In genomic region chr16:53131050-53131362, GRCh38 we compare ENCODE assay signal across 8 cellular contexts.
A peak's percentile ranks its signal among the peaks of the same experiment; 100 is the strongest.
DNase-seq lines count a peak whose midpoint lies in the region; ATAC-seq, FAIRE-seq and TF ChIP-seq lines count a peak whose summit lies in the region.

No MANE protein-coding gene starts in this region.

- no peaks in the 10 kb centered on the region for H3K27me3 Mint-ChIP-seq in naive thymus-derived CD8-positive, alpha-beta T cell

- peak overlapping the region in 6 of 10 donors; percentile 16 to 92 (median 83) for H3K4me3 Mint-ChIP-seq in naive thymus-derived CD8-positive, alpha-beta T cell

- peak overlapping the region; percentile 95 to 98 for H3K27ac ChIP-seq in breast epithelium

- H3K27me3 ChIP-seq in breast epithelium = no peaks in the 10 kb centered on the region

- H3K4me3 ChIP-seq in breast epithelium = peak overlapping the region; percentile 84 to 90 (median 85)

- POLR2A ChIA-PET in naive thymus-derived CD8-positive, alpha-beta T cell (lab: Charles Lee) = no interaction called here

- H3K4me1 Mint-ChIP-seq in naive thymus-derived CD8-positive, alpha-beta T cell = peaks cover 3 to 32% (median 14%) of the 10 kb centered on the region in 4 donors

- no peak for DNase-seq in breast epithelium (ENCODE audit: low spot score in 2 of 2)
- DNase-seq in naive thymus-derived CD8-positive, alpha-beta T cell = peak in 1 of 10 donors; percentile 3
- DNase-seq in urothelium cell line (ENCODE audit: low spot score) = no peak
- no peak for DNase-seq in NCI-H446 treated with DMSO at 0.1 percent for 48 hours (lab: John Stamatoyannopoulos, UW)
- DNase-seq in KBM-7 = no peak

- H3K9me3 Mint-ChIP-seq in naive thymus-derived CD8-positive, alpha-beta T cell = no peaks in the 10 kb centered on the region

- H3K9me3 ChIP-seq in breast epithelium = no peaks in the 10 kb centered on the region

- no peak for FAIRE-seq in urothelium cell line (lab: Jason Lieb, UNC)

- peaks cover 0 to 11% of the 10 kb centered on the region in 2 donors for H3K4me1 ChIP-seq in breast epithelium

- intact Hi-C loops in breast epithelium (cut with DNase I; ENCODE audit: low total_unique reads) = no loop called here

- no peaks in the 10 kb centered on the region for H3K36me3 ChIP-seq in breast epithelium

- no peak for TF ChIP-seq POLR2A in breast epithelium (IDR thresholded peaks at IDR 0.05)

- no peak for TF ChIP-seq CTCF in breast epithelium (IDR thresholded peaks at IDR 0.05)

- H3K27ac Mint-ChIP-seq in naive thymus-derived CD8-positive, alpha-beta T cell = peak overlapping the region in 2 of 10 donors; percentile 59 to 87

- ATAC-seq in GM19025 (IDR thresholded peaks at IDR 0.05; ENCODE audit: low read depth, unreplicated experiment) (peak; percentile 0), HG03097 (IDR thresholded peaks at IDR 0.05; ENCODE audit: low FRiP score, unreplicated experiment) (peak; percentile 3), HG03095 (IDR thresholded peaks at IDR 0.05; ENCODE audit: unreplicated experiment) (no peak)
- peak; percentile 3 to 8 for ATAC-seq in naive thymus-derived CD8-positive, alpha-beta T cell

- H3K36me3 Mint-ChIP-seq in naive thymus-derived CD8-positive, alpha-beta T cell = no peaks in the 10 kb centered on the region

- in situ Hi-C loops in KBM-7 (cut with MboI; ENCODE audit: low pct_unique_long_range_greater_than_20kb, low sequenced_read_pairs) = no loop called here
